In genomic region chr19:7311911-7312310, GRCh38 we compare ENCODE assay signal across 22 cellular contexts. TPM values are rescaled to one million over a fixed set of nuclear protein-coding genes. Genes with fewer than 3 reads are reported as not detected.
DNase-seq lines count a peak whose midpoint lies in the region; ATAC-seq and TF ChIP-seq lines count a peak whose summit lies in the region.
"Had no signal": no experiment of that assay in that cellular context is flagged by ENCODE, and none has a peak within 500 bp of the region (broad histone marks: within the 10 kb centered on the region; RNA-seq: fewer than 3 reads in every experiment).

No MANE protein-coding gene starts in this region.

- no CpG with 5 or more reads among the region's 12 CpGs for WGBS in neuronal stem cell (ENCODE audit: extremely low coverage in 2 of 2, insufficient read length in 2 of 2, insufficient replicate concordance in 1 of 2), 2 donors

- H2BK5ac ChIP-seq in neuronal stem cell (ENCODE audit: low read length), result no peak overlapping the region

- peak overlapping the region; percentile 64 for H4K91ac ChIP-seq in neuronal stem cell (ENCODE audit: low read depth, low read length, poor library complexity)

- H3K14ac ChIP-seq in neuronal stem cell (ENCODE audit: low read length), result no peak overlapping the region

- no peak overlapping the region for H2AK5ac ChIP-seq in neuronal stem cell (ENCODE audit: low read depth, low read length)

- DNase-seq in chondrocyte (ENCODE audit: low spot score) (peak; percentile 53), neuronal stem cell (ENCODE audit: low spot score) (no peak), DMS79 treated with DMSO at 0.1 percent for 48 hours (lab: John Stamatoyannopoulos, UW) (no peak), immature natural killer cell (no peak)
- DNase-seq in activated T-cell treated with anti-CD3 and anti-CD28 coated beads, Interleukin-2, amount 50 U/mL, for 48 hours, result no peak
- DNase-seq: 8988T; ACHN; BE2C; C1 segment of cervical spinal cord; CD4-positive, alpha-beta memory T cell; CD4-positive, CD25-positive, alpha-beta regulatory T cell; CD8-positive, alpha-beta memory T cell; COR-L47; DMS 273 treated with DMSO at 0.1 percent for 48 hours; DMS153; DMS53; DMS79; GF-D8 had no signal

- H2BK12ac ChIP-seq in neuronal stem cell (ENCODE audit: low read length), result no peak overlapping the region

- H3K9ac ChIP-seq in neuronal stem cell (ENCODE audit: low read depth, low read length, poor library complexity), result no peak overlapping the region
- H3K9ac ChIP-seq: BLaER1 had no signal

- no peak overlapping the region for H3K4ac ChIP-seq in neuronal stem cell (ENCODE audit: low read length)

- no peaks in the 10 kb centered on the region for H3K36me3 Mint-ChIP-seq in IgD-negative memory B cell
- no peaks in the 10 kb centered on the region for H3K36me3 Mint-ChIP-seq in chondrocyte (ENCODE audit: low read depth)
- no peaks in the 10 kb centered on the region for H3K36me3 Mint-ChIP-seq in immature natural killer cell
- H3K36me3 Mint-ChIP-seq: CD14-positive monocyte; CD4-positive, alpha-beta memory T cell; CD8-positive, alpha-beta memory T cell had no signal

- no peaks in the 10 kb centered on the region for H3K27me3 ChIP-seq in neuronal stem cell (ENCODE audit: control insufficient read depth in 3 of 3, insufficient read depth in 3 of 3, low read depth in 1 of 3, low read length in 3 of 3)
- H3K27me3 ChIP-seq: BE2C, BLaER1 had no signal

- no peaks in the 10 kb centered on the region for H3K36me3 ChIP-seq in neuronal stem cell (replicated peaks in 1 of 2; ENCODE audit: control insufficient read depth in 2 of 2, insufficient read depth in 2 of 2, low read length in 2 of 2)
- H3K36me3 ChIP-seq: BE2C, BLaER1 had no signal

- H3K4me2 ChIP-seq in neuronal stem cell (ENCODE audit: insufficient read depth, low read length, poor library complexity, severe bottlenecking), result no peak overlapping the region
- H3K4me2 ChIP-seq: BLaER1 had no signal

- no peak overlapping the region for H4K8ac ChIP-seq in neuronal stem cell (ENCODE audit: low read depth, low read length)

- H3K27ac ChIP-seq in neuronal stem cell (replicated peaks; ENCODE audit: low read length), result no peak overlapping the region
- H3K27ac ChIP-seq: BLaER1 had no signal

- peaks cover 0 to 3% of the 10 kb centered on the region in 2 donors for H3K9me3 ChIP-seq in neuronal stem cell (replicated peaks in 1 of 2; ENCODE audit: control insufficient read depth in 2 of 2, insufficient read depth in 1 of 2, low read depth in 1 of 2, low read length in 2 of 2)
- H3K9me3 ChIP-seq: BE2C had no signal

- H3K4me3 Mint-ChIP-seq in IgD-negative memory B cell (peak overlapping the region in 1 of 4 donors; percentile 41), chondrocyte (ENCODE audit: unreplicated experiment) (no peak overlapping the region), immature natural killer cell (no peak overlapping the region)
- H3K4me3 Mint-ChIP-seq: CD14-positive monocyte; CD4-positive, alpha-beta memory T cell; CD4-positive, CD25-positive, alpha-beta regulatory T cell; CD8-positive, alpha-beta memory T cell had no signal

- H2BK15ac ChIP-seq in neuronal stem cell (ENCODE audit: low read length), result no peak overlapping the region

- H3K4me3 ChIP-seq in neuronal stem cell (ENCODE audit: low read length in 2 of 2), result no peak overlapping the region
- H3K4me3 ChIP-seq: BLaER1 had no signal

- H3K27me3 Mint-ChIP-seq in IgD-negative memory B cell, result peaks cover 1% of the 10 kb centered on the region
- peaks cover 4% of the 10 kb centered on the region for H3K27me3 Mint-ChIP-seq in chondrocyte (ENCODE audit: low read depth)
- H3K27me3 Mint-ChIP-seq in immature natural killer cell (ENCODE audit: low read depth in 3 of 3), result peaks cover 0 to 7% (median 3%) of the 10 kb centered on the region in 3 donors
- H3K27me3 Mint-ChIP-seq: CD4-positive, CD25-positive, alpha-beta regulatory T cell had no signal

- no peak overlapping the region for H3K23ac ChIP-seq in neuronal stem cell (ENCODE audit: low read depth, low read length, poor library complexity)

- no peak overlapping the region for H3K18ac ChIP-seq in neuronal stem cell (ENCODE audit: low read length)

- no peak for TF ChIP-seq CTCF in chondrocyte (IDR thresholded peaks at IDR 0.05)

- no peak overlapping the region for H2BK120ac ChIP-seq in neuronal stem cell (ENCODE audit: low read depth, low read length)

- H3K4me1 ChIP-seq in neuronal stem cell (ENCODE audit: control insufficient read depth in 2 of 2, insufficient read depth in 1 of 2, low read depth in 1 of 2, low read length in 2 of 2), result no peaks in the 10 kb centered on the region
- H3K4me1 ChIP-seq: BE2C, BLaER1 had no signal

- H3K27ac Mint-ChIP-seq in IgD-negative memory B cell (peak overlapping the region in 2 of 3 donors; percentile 27 to 32), chondrocyte (ENCODE audit: unreplicated experiment) (no peak overlapping the region), immature natural killer cell (peak overlapping the region in 1 of 6 donors; percentile 62)
- H3K27ac Mint-ChIP-seq: CD4-positive, CD25-positive, alpha-beta regulatory T cell had no signal

- no peak for ATAC-seq in GM21786 (IDR thresholded peaks at IDR 0.05; ENCODE audit: unreplicated experiment)

- peaks cover 0 to 4% (median 2%) of the 10 kb centered on the region in 3 donors for H3K9me3 Mint-ChIP-seq in IgD-negative memory B cell
- H3K9me3 Mint-ChIP-seq in chondrocyte (ENCODE audit: low read depth), result peaks cover 3% of the 10 kb centered on the region
- H3K9me3 Mint-ChIP-seq in immature natural killer cell, result no peaks in the 10 kb centered on the region

- H2AFZ ChIP-seq in neuronal stem cell (ENCODE audit: low read length), result no peak overlapping the region

- peaks cover 0 to 2% (median 1%) of the 10 kb centered on the region in 3 donors for H3K4me1 Mint-ChIP-seq in IgD-negative memory B cell
- H3K4me1 Mint-ChIP-seq in chondrocyte (ENCODE audit: low read depth), result no peaks in the 10 kb centered on the region
- H3K4me1 Mint-ChIP-seq in immature natural killer cell, result no peaks in the 10 kb centered on the region
- H3K4me1 Mint-ChIP-seq: CD4-positive, CD25-positive, alpha-beta regulatory T cell; CD8-positive, alpha-beta memory T cell had no signal

- no peaks in the 10 kb centered on the region for H3K79me1 ChIP-seq in neuronal stem cell (ENCODE audit: low read depth, low read length)

RNA-seq across cellular contexts. Expression of gene INSR, which starts 17.7 kb away (rescaled TPM):
- polyA plus RNA-seq in IgD-negative memory B cell, result 0.53 TPM
- 19.5 to 32.5 TPM (median 30.9 TPM) in 3 replicates for total RNA-seq in chondrocyte
- polyA plus RNA-seq in neuronal stem cell (2013, experiment 1 of 2), result 5.0 TPM
- polyA plus RNA-seq in neuronal stem cell (2013, experiment 2 of 2), result 5.4 TPM
- under 1 TPM; 0.03 to 0.29 (median 0.04) TPM for polyA plus RNA-seq in immature natural killer cell
- polyA plus RNA-seq: CD8-positive, alpha-beta memory T cell had no signal

RNA-seq across cellular contexts. Expression of gene ARHGEF18, which starts 36.8 kb away (rescaled TPM):
- polyA plus RNA-seq in IgD-negative memory B cell (12.6 TPM), immature natural killer cell (1 to 10 TPM in 2 of 3 donors, under 1 TPM in 1; 0.86 to 7.8 (median 1.2) TPM)
- total RNA-seq in chondrocyte, result 29.9 to 36.4 TPM (median 34.1 TPM) in 3 replicates
- polyA plus RNA-seq in neuronal stem cell (2013, experiment 1 of 2), result 15.2 TPM
- polyA plus RNA-seq in neuronal stem cell (2013, experiment 2 of 2), result 16.1 TPM
